9 cellular contexts compared by ENCODE assay signal in genomic region chr12:117685115-117685926, GRCh38.
A peak's percentile ranks its signal among the peaks of the same experiment; 100 is the strongest.
DNase-seq lines count a peak whose midpoint lies in the region; ATAC-seq and TF ChIP-seq lines count a peak whose summit lies in the region.
"Had no signal": no experiment of that assay in that cellular context is flagged by ENCODE, and none has a peak within 500 bp of the region (broad histone marks: within the 10 kb centered on the region; RNA-seq: fewer than 3 reads in every experiment).

No MANE protein-coding gene starts in this region.

- H3K36me3 Mint-ChIP-seq in activated CD4-positive, alpha-beta T cell treated with anti-CD3 and anti-CD28 coated beads for 36 hours (ENCODE audit: low read depth) = no peaks in the 10 kb centered on the region

- ATAC-seq in SK-N-SH treated with all-trans-retinoic acid at 6 μM for 48 hours (peak; percentile 87), GM18858 (IDR thresholded peaks at IDR 0.05; ENCODE audit: unreplicated experiment) (no peak), GM19452 (IDR thresholded peaks at IDR 0.05; ENCODE audit: unreplicated experiment) (no peak)
- no peak for ATAC-seq in activated CD4-positive, alpha-beta T cell treated with anti-CD3 and anti-CD28 coated beads for 36 hours

- peaks cover 12% of the 10 kb centered on the region for H3K27me3 Mint-ChIP-seq in activated CD4-positive, alpha-beta T cell treated with anti-CD3 and anti-CD28 coated beads for 36 hours

- intact Hi-C loops in activated CD4-positive, alpha-beta T cell treated with anti-CD3 and anti-CD28 coated beads for 36 hours (cut with DNase I, micrococcal nuclease) = no loop called here

- H3K36me3 ChIP-seq in kidney epithelial cell (ENCODE audit: control insufficient read depth, insufficient read depth, low read length) = no peaks in the 10 kb centered on the region

- no peaks in the 10 kb centered on the region for H3K4me1 Mint-ChIP-seq in activated CD4-positive, alpha-beta T cell treated with anti-CD3 and anti-CD28 coated beads for 36 hours

- H3K9me3 Mint-ChIP-seq in activated CD4-positive, alpha-beta T cell treated with anti-CD3 and anti-CD28 coated beads for 36 hours (ENCODE audit: low read depth) = peaks cover 2% of the 10 kb centered on the region

- POLR2A ChIA-PET in activated CD4-positive, alpha-beta T cell treated with anti-CD3 and anti-CD28 coated beads for 36 hours (lab: Charles Lee) = no interaction called here

- no peak overlapping the region for H3K27ac Mint-ChIP-seq in activated CD4-positive, alpha-beta T cell treated with anti-CD3 and anti-CD28 coated beads for 36 hours

- TF ChIP-seq CTCF in kidney epithelial cell (IDR thresholded peaks at IDR 0.05; ENCODE audit: insufficient read depth, low read length, poor library complexity, severe bottlenecking) = no peak

- CTCF ChIA-PET in activated CD4-positive, alpha-beta T cell treated with anti-CD3 and anti-CD28 coated beads for 36 hours (lab: Charles Lee) = interaction anchor here (0.7 to 1.0 kb wide), 3 partner anchors 449 to 1566 kb away, joined by 3 to 4 read pairs (median 4); no protein-coding TSS in a partner anchor

- DNase-seq in SIG-M5 treated with dmso at 0.1 percent for 504 hours (lab: John Stamatoyannopoulos, UW; ENCODE audit: unreplicated experiment) (peak; percentile 57), SIG-M5 (lab: John Stamatoyannopoulos, UW) (no peak), kidney epithelial cell (ENCODE audit: low read depth) (peak; percentile 89), ureter (ENCODE audit: low spot score) (peak; percentile 80)
- DNase-seq in activated CD4-positive, alpha-beta T cell treated with anti-CD3 and anti-CD28 coated beads for 36 hours = no peak
- DNase-seq: NCI-H1092 treated with DMSO at 0.1 percent for 48 hours had no signal

- H3K27me3 ChIP-seq in kidney epithelial cell (ENCODE audit: control insufficient read depth, insufficient read depth, low read length) = no peaks in the 10 kb centered on the region

- no peak overlapping the region for H3K4me3 ChIP-seq in kidney epithelial cell (ENCODE audit: low read depth, low read length)

- H3K4me3 Mint-ChIP-seq in activated CD4-positive, alpha-beta T cell treated with anti-CD3 and anti-CD28 coated beads for 36 hours = no peak overlapping the region

TF ChIP-seq in SK-N-SH treated with all-trans-retinoic acid at 6 μM for 48 hours, 23 proteins besides CTCF, POLR2A, EP300 and RAD21:
- TF ChIP-seq ZFP3 (CRISPR knock-in tag; IDR thresholded peaks at IDR 0.05) = peak; percentile 33; the same call in 1 of the 2 replicates
- TF ChIP-seq SNAI2 (CRISPR knock-in tag; IDR thresholded peaks at IDR 0.05) = no peak
- peak; percentile 65 for TF ChIP-seq CREB5 (CRISPR knock-in tag; IDR thresholded peaks at IDR 0.05; ENCODE audit: low read depth)
- TF ChIP-seq ZNF70 (CRISPR knock-in tag; IDR thresholded peaks at IDR 0.05) = 0 out of 2 replicates have a peak, but pooled peaks have one; percentile 33
- TF ChIP-seq ISL1 (CRISPR knock-in tag; IDR thresholded peaks at IDR 0.05) = peak; percentile 78
- TF ChIP-seq TSHZ2 (CRISPR knock-in tag; IDR thresholded peaks at IDR 0.05) = peak; percentile 98
- TF ChIP-seq PATZ1 (CRISPR knock-in tag; IDR thresholded peaks at IDR 0.05; ENCODE audit: borderline replicate concordance) = no peak
- TF ChIP-seq TCF4 (CRISPR knock-in tag; IDR thresholded peaks at IDR 0.05; ENCODE audit: borderline replicate concordance) = peak; percentile 93
- TF ChIP-seq CSRNP3 (CRISPR knock-in tag; IDR thresholded peaks at IDR 0.05) = peak; percentile 9; the same call in 1 of the 2 replicates

Comparison
In these comparisons a context has a peak if more than half of its experiments do, and no peak if none do; other contexts are left out.
1. DNase-seq: peak in SIG-M5 treated with dmso at 0.1 percent for 504 hours (single experiment), kidney epithelial cell (single experiment) and ureter (single experiment); none in SIG-M5 (single experiment) and activated CD4-positive, alpha-beta T cell treated with anti-CD3 and anti-CD28 coated beads for 36 hours (single experiment).